In the genomic region with DNA sequence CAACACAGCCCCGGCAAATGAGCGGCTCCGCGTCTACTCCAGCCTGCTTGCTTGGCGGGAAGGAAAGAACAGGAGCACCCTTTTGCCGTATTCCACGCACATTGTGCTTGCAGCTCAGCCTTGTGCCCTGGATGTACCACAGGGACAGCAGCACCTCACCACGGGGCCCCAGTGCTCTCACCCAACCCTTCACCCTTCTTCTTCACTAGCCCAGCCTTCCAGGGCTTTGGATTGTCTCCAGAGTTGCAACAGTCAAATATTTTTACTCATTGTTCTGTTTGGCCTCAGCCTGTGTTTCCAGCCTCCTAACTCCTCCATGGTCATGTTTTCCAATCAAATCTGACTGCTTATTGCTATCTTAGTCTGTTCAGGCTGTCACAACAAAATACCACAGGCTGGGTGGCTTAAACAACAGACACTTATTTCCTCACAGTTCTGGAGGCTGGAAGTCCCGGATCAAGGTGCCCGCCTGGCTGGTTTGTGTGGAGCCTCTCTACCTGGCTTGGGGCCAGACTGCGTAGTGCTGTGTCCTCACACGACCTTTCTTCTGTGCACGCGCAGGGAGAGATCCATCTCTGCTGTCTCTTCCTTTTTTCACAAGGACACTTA, we compare ENCODE assay signal across 8 cellular contexts.
A peak's percentile ranks its signal among the peaks of the same experiment; 100 is the strongest.
DNase-seq lines count a peak whose midpoint lies in the region; ATAC-seq and TF ChIP-seq lines count a peak whose summit lies in the region.
"Had no signal": no experiment of that assay in that cellular context is flagged by ENCODE, and none has a peak within 500 bp of the region (broad histone marks: within the 10 kb centered on the region; RNA-seq: fewer than 3 reads in every experiment).

No MANE protein-coding gene starts in this region.

- TF ChIP-seq POLR2A in thyroid gland (IDR thresholded peaks at IDR 0.05): peak in 1 of 2 donors; percentile 18

- H3K36me3 ChIP-seq in thyroid gland: no peaks in the 10 kb centered on the region
- H3K36me3 ChIP-seq: gastrocnemius medialis had no signal

- H3K4me1 ChIP-seq in thyroid gland: peaks cover 16 to 31% of the 10 kb centered on the region in 2 donors

- H3K27me3 ChIP-seq in thyroid gland: no peaks in the 10 kb centered on the region
- H3K27me3 ChIP-seq: gastrocnemius medialis had no signal

- TF ChIP-seq CTCF in thyroid gland (IDR thresholded peaks at IDR 0.05): no peak

- H3K27ac ChIP-seq in thyroid gland: peak overlapping the region; percentile 58 to 71 (median 71)
- H3K27ac ChIP-seq: gastrocnemius medialis had no signal

- intact Hi-C loops in Right ventricle myocardium superior (cut with DNase I): loop anchor here (5.0 kb wide), 1 partner anchor 161 kb away; the partner anchor contains the start of gene CEMIP
- intact Hi-C loops in thyroid gland (cut with DNase I): no loop called here

- 44 to 55% methylated on average over 14 of the region's 14 CpGs for WGBS in thyroid gland, 2 donors

- ATAC-seq in Right ventricle myocardium superior (ENCODE audit: poor library complexity) (peak; percentile 73), HG02678 (IDR thresholded peaks at IDR 0.05; ENCODE audit: unreplicated experiment) (no peak)

- DNase-seq in M059J (ENCODE audit: low read depth): peak; percentile 79
- peak; percentile 86 for DNase-seq in SHP77 treated with DMSO at 0.1 percent for 48 hours (lab: John Stamatoyannopoulos, UW)
- peak; percentile 81 for DNase-seq in Right ventricle myocardium superior
- peak; percentile 93 to 94 for DNase-seq in thyroid gland
- DNase-seq in hippocampal formation (lab: John Stamatoyannopoulos, UW): no peak
- no peak for DNase-seq in HK-2 (ENCODE audit: unreplicated experiment)

- H3K4me3 ChIP-seq in thyroid gland (replicated peaks in 1 of 3): no peak overlapping the region
- H3K4me3 ChIP-seq: gastrocnemius medialis had no signal

- no peaks in the 10 kb centered on the region for H3K9me3 ChIP-seq in thyroid gland
- H3K9me3 ChIP-seq: gastrocnemius medialis had no signal

Comparison
In these comparisons a context has a peak if more than half of its experiments do, and no peak if none do; other contexts are left out.
1. DNase-seq: peak in M059J (single experiment), SHP77 treated with DMSO at 0.1 percent for 48 hours (single experiment), Right ventricle myocardium superior (single experiment) and thyroid gland (2 of 2); none in hippocampal formation (0 of 2) and HK-2 (single experiment).